In the genomic region with DNA sequence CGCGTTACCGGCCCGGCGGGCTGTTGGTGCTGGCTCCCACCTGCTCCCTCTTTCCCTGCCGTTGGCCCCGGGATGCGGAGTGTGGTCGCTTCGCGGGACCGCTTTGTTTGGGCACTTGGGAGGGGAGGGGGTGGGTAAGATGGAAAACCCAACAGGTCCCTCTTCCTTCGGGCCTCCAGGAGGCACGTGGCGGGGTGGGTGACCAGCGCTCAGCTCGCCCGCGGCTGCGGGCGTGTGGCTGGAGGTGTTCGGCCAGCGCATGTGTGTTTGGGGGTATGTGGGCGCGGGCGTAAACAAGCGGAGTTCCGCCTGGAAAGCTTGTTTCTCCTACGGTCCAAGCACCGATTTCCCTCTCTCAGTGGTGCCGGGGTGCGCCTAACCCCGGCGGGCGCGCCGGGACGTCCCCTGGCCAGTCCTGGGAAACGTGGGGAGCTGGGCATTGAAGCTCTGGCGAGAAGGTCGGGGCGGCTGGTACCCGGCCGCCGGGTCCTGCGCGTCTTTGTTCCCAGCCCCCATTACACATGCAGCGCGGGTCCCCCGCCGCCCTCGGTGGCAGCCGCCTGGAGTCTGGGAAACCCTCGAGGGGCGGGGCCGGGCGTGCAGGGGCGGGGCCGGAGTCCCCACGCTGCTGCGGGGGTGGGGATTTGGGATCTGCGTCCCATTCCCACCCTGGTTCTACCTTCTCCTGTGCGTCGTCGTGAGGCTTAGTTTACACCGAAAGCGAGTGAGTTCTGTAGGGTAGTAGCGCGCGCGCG, we compare ENCODE assay signal across 8 cellular contexts. TPM values are rescaled to one million over a fixed set of nuclear protein-coding genes. Genes with fewer than 3 reads are reported as not detected.
DNase-seq lines count a peak whose midpoint lies in the region; ATAC-seq and TF ChIP-seq lines count a peak whose summit lies in the region.

No MANE protein-coding gene starts in this region.

- H3K27ac ChIP-seq in testis: peak overlapping the region; percentile 94 to 95

- H3K9me3 ChIP-seq in mucosa of stomach (ENCODE audit: control insufficient read depth, low read length) (no peaks in the 10 kb centered on the region), testis (no peaks in the 10 kb centered on the region)

- peak overlapping the region; percentile 69 for H3K9ac ChIP-seq in mucosa of stomach (ENCODE audit: low read length)

- ATAC-seq in HG02610 (IDR thresholded peaks at IDR 0.05; ENCODE audit: unreplicated experiment) (peak; percentile 39), esophagus mucosa (peak; percentile 52), GM18517 (IDR thresholded peaks at IDR 0.05; ENCODE audit: unreplicated experiment) (no peak)

- H3K4me3 ChIP-seq in mucosa of stomach (ENCODE audit: low read length): peak overlapping the region; percentile 65
- peak overlapping the region; percentile 89 to 90 for H3K4me3 ChIP-seq in testis

- intact Hi-C loops in testis (cut with DNase I; ENCODE audit: low total_unique reads): no loop called here

- H3K36me3 ChIP-seq in mucosa of stomach (ENCODE audit: control insufficient read depth, insufficient read depth, low read length): no peaks in the 10 kb centered on the region
- no peaks in the 10 kb centered on the region for H3K36me3 ChIP-seq in testis (ENCODE audit: low read depth, missing control alignments)

- no peaks in the 10 kb centered on the region for H3K27me3 ChIP-seq in mucosa of stomach (ENCODE audit: control insufficient read depth, insufficient read depth, low read length)
- H3K27me3 ChIP-seq in testis: no peaks in the 10 kb centered on the region

- no peak for TF ChIP-seq CTCF in testis (IDR thresholded peaks at IDR 0.05)

- no peak for TF ChIP-seq POLR2A in testis (IDR thresholded peaks at IDR 0.05)

- DNase-seq in EL (peak; percentile 65), NCI-H226 (peak; percentile 57), testis (peak; percentile 93)
- DNase-seq in activated CD8-positive, alpha-beta memory T cell treated with anti-CD3 and anti-CD28 coated beads, Interleukin-2, amount 50 U/mL, for 48 hours: peak; percentile 76

- WGBS in testis, 2 donors: 1 to 2% methylated on average over 11 to 69 of the region's 72 CpGs

- H3K4me1 ChIP-seq in mucosa of stomach (ENCODE audit: control insufficient read depth, insufficient read depth, low read length) (peaks cover 29% of the 10 kb centered on the region), testis (peaks cover 46% of the 10 kb centered on the region)

RNA-seq across cellular contexts. Expression of a gene that starts 1.4 kb away (rescaled TPM):
- total RNA-seq in esophagus mucosa (1.5 TPM), testis (10 to 100 TPM; 22.9 to 24.2 TPM)
- 7.3 TPM for polyA plus RNA-seq in testis (ENCODE audit: insufficient read depth, low read depth, low replicate concordance)

RNA-seq across cellular contexts. Expression of a gene that starts 41.1 kb away (rescaled TPM):
- total RNA-seq in esophagus mucosa: 3.5 TPM
- 10 to 100 TPM; 15.7 to 17.3 TPM for total RNA-seq in testis
- polyA plus RNA-seq in testis (ENCODE audit: insufficient read depth, low read depth, low replicate concordance): 14.8 TPM
